8 cellular contexts compared by ENCODE assay signal in genomic region chr2:60641866-60642788, GRCh38.
DNase-seq lines count a peak whose midpoint lies in the region; ATAC-seq, FAIRE-seq and TF ChIP-seq lines count a peak whose summit lies in the region.

No MANE protein-coding gene starts in this region.

- TF ChIP-seq POLR2A in heart left ventricle (IDR thresholded peaks at IDR 0.05) = no peak

- WGBS in heart left ventricle, 4 donors = 27 to 36% (median 30%) methylated on average over 5 of the region's 5 CpGs
- WGBS in small intestine, 3 donors = 17 to 27% (median 22%) methylated on average over 5 of the region's 5 CpGs

- H3K9me3 ChIP-seq in HAP-1 = no peaks in the 10 kb centered on the region
- H3K9me3 ChIP-seq in heart left ventricle = no peaks in the 10 kb centered on the region
- no peaks in the 10 kb centered on the region for H3K9me3 ChIP-seq in small intestine (ENCODE audit: control insufficient read depth, low read depth)

- intact Hi-C loops in heart left ventricle (cut with DNase I) = no loop called here

- in situ Hi-C loops in HAP-1 (cut with MboI; ENCODE audit: low sequenced_read_pairs) = no loop called here

- H3K27me3 ChIP-seq in HAP-1 (ENCODE audit: low read depth) = peaks cover 8% of the 10 kb centered on the region; the same call in 1 of the 2 replicates
- peaks cover 0 to 12% (median 0%) of the 10 kb centered on the region in 9 donors for H3K27me3 ChIP-seq in heart left ventricle
- no peaks in the 10 kb centered on the region for H3K27me3 ChIP-seq in small intestine (ENCODE audit: control insufficient read depth in 2 of 2, insufficient read depth in 2 of 2, low read length in 2 of 2)

- ATAC-seq in heart left ventricle (peak in 1 of 4 donors; percentile 36), HG02970 (IDR thresholded peaks at IDR 0.05; ENCODE audit: low FRiP score, unreplicated experiment) (no peak)

- TF ChIP-seq CTCF in heart left ventricle (IDR thresholded peaks at IDR 0.05) = peak; percentile 51 to 79 (median 70)

- no peak for FAIRE-seq in small intestine (lab: Jason Lieb, UNC)

- no peak overlapping the region for H3K4me3 ChIP-seq in HAP-1
- no peak overlapping the region for H3K4me3 ChIP-seq in heart left ventricle
- H3K4me3 ChIP-seq in small intestine (ENCODE audit: low read depth in 1 of 2, low read length in 2 of 2) = no peak overlapping the region

- H3K27ac ChIP-seq in heart left ventricle (no peak overlapping the region), small intestine (ENCODE audit: low read depth in 1 of 2, low read length in 1 of 2) (no peak overlapping the region)

- DNase-seq in NCI-H345 (lab: John Stamatoyannopoulos, UW) (peak; percentile 29), NCI-H345 treated with DMSO at 0.1 percent for 48 hours (lab: John Stamatoyannopoulos, UW; ENCODE audit: unreplicated experiment) (no peak), HAP-1 (ENCODE audit: low spot score in 2 of 2) (peak; percentile 18 to 71), NCI-H2081 treated with DMSO at 0.1 percent for 48 hours (lab: John Stamatoyannopoulos, UW) (peak; percentile 39), heart left ventricle (no peak), small intestine (peak; percentile 33)
- peak; percentile 8 for DNase-seq in activated naive CD4-positive, alpha-beta T cell treated with Interleukin-2 at 50 U/mL for 16 hours

- H3K36me3 ChIP-seq in HAP-1 (replicated peaks) (no peaks in the 10 kb centered on the region), heart left ventricle (no peaks in the 10 kb centered on the region), small intestine (ENCODE audit: control insufficient read depth in 2 of 2, insufficient read depth in 2 of 2, low read length in 2 of 2) (no peaks in the 10 kb centered on the region)

- peaks cover 2% of the 10 kb centered on the region; the same call in 1 of the 2 replicates for H3K4me1 ChIP-seq in HAP-1
- peaks cover 0 to 11% (median 0%) of the 10 kb centered on the region in 12 donors for H3K4me1 ChIP-seq in heart left ventricle
- H3K4me1 ChIP-seq in small intestine (ENCODE audit: control insufficient read depth in 2 of 2, insufficient read depth in 1 of 2, low read depth in 1 of 2, low read length in 1 of 2) = no peaks in the 10 kb centered on the region

Comparison
In these comparisons a context has a peak if more than half of its experiments do, and no peak if none do; other contexts are left out.
1. DNase-seq: peak in NCI-H345 (single experiment), HAP-1 (2 of 2), NCI-H2081 treated with DMSO at 0.1 percent for 48 hours (single experiment), activated naive CD4-positive, alpha-beta T cell treated with Interleukin-2 at 50 U/mL for 16 hours (single experiment) and small intestine (single experiment); none in NCI-H345 treated with DMSO at 0.1 percent for 48 hours (single experiment) and heart left ventricle (0 of 5).